In genomic region chr4:77232653-77233052, GRCh38 we compare ENCODE assay signal across 22 cellular contexts.
A peak's percentile ranks its signal among the peaks of the same experiment; 100 is the strongest.
DNase-seq lines count a peak whose midpoint lies in the region; ATAC-seq and TF ChIP-seq lines count a peak whose summit lies in the region.
"Had no signal": no experiment of that assay in that cellular context is flagged by ENCODE, and none has a peak within 500 bp of the region (broad histone marks: within the 10 kb centered on the region; RNA-seq: fewer than 3 reads in every experiment).

No MANE protein-coding gene starts in this region.

- H3K4me2 ChIP-seq in mammary epithelial cell (ENCODE audit: insufficient read depth, low read depth, low read length), result no peak overlapping the region
- H3K4me2 ChIP-seq: GM23338 had no signal

- intact Hi-C loops in mammary epithelial cell (cut with micrococcal nuclease) (no loop called here), left lung (cut with DNase I) (no loop called here), adrenal gland (cut with DNase I) (no loop called here)

- peak; percentile 44 for ATAC-seq in left lung
- ATAC-seq in HG03139 (IDR thresholded peaks at IDR 0.05; ENCODE audit: unreplicated experiment), result no peak
- ATAC-seq: GM23338, left colon had no signal

- TF ChIP-seq CTCF in mammary epithelial cell (conservative IDR thresholded peaks at IDR 0.05 in 1 of 2, IDR thresholded peaks at IDR 0.05 in 1 of 2; ENCODE audit: extremely low read depth in 1 of 2, insufficient read depth in 1 of 2, low read depth in 1 of 2, low read length in 2 of 2), result no peak
- TF ChIP-seq CTCF in left lung (IDR thresholded peaks at IDR 0.05), result no peak
- no peak for TF ChIP-seq CTCF in adrenal gland (IDR thresholded peaks at IDR 0.05)

- dilution Hi-C loops in mammary epithelial cell (cut with HindIII; ENCODE audit: low sequenced_read_pairs), result no loop called here

- 68% methylated on average over 4 of the region's 4 CpGs for WGBS in mammary epithelial cell (ENCODE audit: low coverage, missing lambda C conversion rate)
- WGBS in adrenal gland, 4 donors, result 59 to 68% (median 63%) methylated on average over 4 of the region's 4 CpGs

- TF ChIP-seq POLR2A in adrenal gland (IDR thresholded peaks at IDR 0.05), result no peak

- H3K4me1 ChIP-seq in mammary epithelial cell (ENCODE audit: insufficient read depth, low read length) (peaks cover 10% of the 10 kb centered on the region), left lung (no peaks in the 10 kb centered on the region), adrenal gland (replicated peaks in 1 of 2) (no peaks in the 10 kb centered on the region)
- H3K4me1 ChIP-seq: right atrium auricular region, transverse colon had no signal

- H3K36me3 ChIP-seq in mammary epithelial cell (ENCODE audit: insufficient read depth, low read length), result no peaks in the 10 kb centered on the region
- H3K36me3 ChIP-seq in left lung, result no peaks in the 10 kb centered on the region
- no peaks in the 10 kb centered on the region for H3K36me3 ChIP-seq in adrenal gland (replicated peaks in 1 of 2)
- H3K36me3 ChIP-seq: right atrium auricular region, transverse colon had no signal

- H3K27ac ChIP-seq in mammary epithelial cell (ENCODE audit: insufficient read depth, low read depth, low read length) (no peak overlapping the region), left lung (no peak overlapping the region), adrenal gland (no peak overlapping the region)
- H3K27ac ChIP-seq: right atrium auricular region, transverse colon had no signal

- H3K27me3 ChIP-seq in mammary epithelial cell (ENCODE audit: insufficient read depth, low read length) (no peaks in the 10 kb centered on the region), left lung (no peaks in the 10 kb centered on the region), adrenal gland (no peaks in the 10 kb centered on the region)
- H3K27me3 ChIP-seq: right atrium auricular region, transverse colon had no signal

- H3K9me3 ChIP-seq in mammary epithelial cell (replicated peaks; ENCODE audit: insufficient read depth, low read length), result no peaks in the 10 kb centered on the region
- H3K9me3 ChIP-seq in left lung, result peaks cover 0 to 1% of the 10 kb centered on the region in 2 donors
- H3K9me3 ChIP-seq in adrenal gland (replicated peaks in 1 of 3), result peaks cover 0 to 1% (median 0%) of the 10 kb centered on the region in 3 donors
- H3K9me3 ChIP-seq: transverse colon had no signal

- no peaks in the 10 kb centered on the region for H4K20me1 ChIP-seq in mammary epithelial cell (ENCODE audit: insufficient read depth, low read length)

- CTCF ChIA-PET in mammary epithelial cell (lab: Charles Lee; ENCODE audit: low non-redundant PET), result no interaction called here

- H3K79me2 ChIP-seq in mammary epithelial cell (ENCODE audit: insufficient read depth, low read length), result no peaks in the 10 kb centered on the region

- no TSS peak for BruUV-seq in mammary epithelial cell (replicated peaks; lab: Mats Ljungman, UMichigan)

- H3K9ac ChIP-seq in mammary epithelial cell (ENCODE audit: insufficient read depth, low read length), result no peak overlapping the region

- in situ Hi-C loops in mammary epithelial cell (cut with MboI; ENCODE audit: low sequenced_read_pairs in 2 of 2), result loop anchor here in 1 of 2 donors (25.0 kb wide), 1 partner anchor 380 kb away; the partner anchor contains the start of gene CXCL13

- H3K4me3 ChIP-seq in mammary epithelial cell (replicated peaks in 1 of 3; ENCODE audit: insufficient read depth in 1 of 3, low read depth in 2 of 3, low read length in 3 of 3) (no peak overlapping the region), left lung (no peak overlapping the region), adrenal gland (no peak overlapping the region)
- H3K4me3 ChIP-seq: GM23338, right atrium auricular region, transverse colon had no signal

- no peak overlapping the region for H2AFZ ChIP-seq in mammary epithelial cell (ENCODE audit: low read depth, low read length)
- H2AFZ ChIP-seq: GM23338 had no signal

- DNase-seq in Daoy (ENCODE audit: low read depth) (peak; percentile 1), OCI-M1 (lab: John Stamatoyannopoulos, UW) (peak; percentile 35), mammary epithelial cell (peak; percentile 72), left lung (no peak), medulla oblongata (ENCODE audit: extremely low spot score) (no peak), adrenal gland (no peak), SHP77 (lab: John Stamatoyannopoulos, UW) (no peak)
- DNase-seq: activated CD4-positive, CD25-positive, alpha-beta regulatory T cell treated with anti-CD3 and anti-CD28 coated beads, Interleukin-2, amount 50 U/mL, for 72 hours; CD4-positive, CD25-positive, alpha-beta regulatory T cell; DND-41; effector CD8-positive, alpha-beta T cell; left colon; MV-4-11; NCI-H1930; NCI-H524; nucleus accumbens; stimulated activated naive CD4-positive, alpha-beta T cell; T-helper 9 cell; transverse colon had no signal

Comparison
In these comparisons a context has a peak if more than half of its experiments do, and no peak if none do; other contexts are left out.
1. DNase-seq: peak in Daoy (single experiment), OCI-M1 (single experiment) and mammary epithelial cell (single experiment); none in left lung (0 of 2), medulla oblongata (single experiment), adrenal gland (0 of 7) and SHP77 (0 of 2).